Comparison of ENCODE assay signal across 8 cellular contexts in genomic region chr17:62477718-62478401, GRCh38. TPM values are rescaled to one million over a fixed set of nuclear protein-coding genes. Genes with fewer than 3 reads are reported as not detected.
DNase-seq lines count a peak whose midpoint lies in the region; ATAC-seq, FAIRE-seq and TF ChIP-seq lines count a peak whose summit lies in the region.
"Not testable (repeated sequence)": the region's sequence is repeated elsewhere in the genome, so short reads cannot be mapped to it uniquely, and the experiment has no call there.

No MANE protein-coding gene starts in this region.

- POLR2A ChIA-PET in activated B cell treated with CpG ODN at 0.5 μM for 24 hours (lab: Charles Lee) = not testable (repeated sequence)

- H3K9ac ChIP-seq in Karpas-422 (ENCODE audit: low read length) = peak overlapping the region; percentile 91

- TF ChIP-seq POLR2A in GM12892 (IDR thresholded peaks at IDR 0.05; ENCODE audit: low read depth, low read length); ovary (IDR thresholded peaks at IDR 0.05); thyroid gland (IDR thresholded peaks at IDR 0.05): not testable (repeated sequence)

- intact Hi-C loops in activated B cell treated with CpG ODN at 0.5 μM for 24 hours (cut with micrococcal nuclease) (loop anchor here (2.0 kb wide), 1 partner anchor 55 kb away; the partner anchor contains the start of gene METTL2A), thyroid gland (cut with DNase I) (loop anchor here (10.0 kb wide), 1 partner anchor 53 kb away; the partner anchor contains the start of gene METTL2A)
- intact Hi-C loops in ovary (cut with DNase I) = not testable (repeated sequence)

- H3K27ac Mint-ChIP-seq in activated B cell treated with CpG ODN at 0.5 μM for 24 hours (peak overlapping the region; percentile 81), brain (peak overlapping the region; percentile 78 to 96 (median 83))

- not testable (repeated sequence) for H3K9me3 Mint-ChIP-seq in activated B cell treated with CpG ODN at 0.5 μM for 24 hours, brain

- ATAC-seq in activated B cell treated with CpG ODN at 0.5 μM for 24 hours (ENCODE audit: low read depth) = peak; percentile 33

- CTCF ChIA-PET in activated B cell treated with CpG ODN at 0.5 μM for 24 hours (lab: Charles Lee) = not testable (repeated sequence)

- H3K4me1 ChIP-seq in Karpas-422 (ENCODE audit: low read length) = peaks cover 17% of the 10 kb centered on the region
- H3K4me1 ChIP-seq in ovary (ENCODE audit: insufficient read depth) = not testable (repeated sequence)
- H3K4me1 ChIP-seq in thyroid gland = peaks cover 8 to 16% of the 10 kb centered on the region in 2 donors

- not testable (repeated sequence) for TF ChIP-seq CTCF in HFF-Myc (IDR thresholded peaks at IDR 0.05; ENCODE audit: low read depth, low read length, missing control alignments); activated B cell treated with CpG ODN at 0.5 μM for 24 hours (IDR thresholded peaks at IDR 0.05); brain (conservative IDR thresholded peaks at IDR 0.05); ovary (IDR thresholded peaks at IDR 0.05); thyroid gland (IDR thresholded peaks at IDR 0.05)

- FAIRE-seq in GM12892 (lab: Jason Lieb, UNC) = peak; percentile 54

- not testable (repeated sequence) for H3K27me3 ChIP-seq in Karpas-422 (ENCODE audit: low read length); ovary; thyroid gland

- peak overlapping the region; percentile 69 for H3K4me3 ChIP-seq in HFF-Myc (replicated peaks; ENCODE audit: low read depth, low read length)
- H3K4me3 ChIP-seq in Karpas-422 (ENCODE audit: low read length) = peak overlapping the region; percentile 78
- H3K4me3 ChIP-seq in ovary = peak overlapping the region; percentile 49
- peak overlapping the region in 2 of 3 donors; percentile 56 to 58 for H3K4me3 ChIP-seq in thyroid gland (replicated peaks in 1 of 3)

- not testable (repeated sequence) for TF ChIP-seq EP300 in ovary (IDR thresholded peaks at IDR 0.05)

- H3K27me3 Mint-ChIP-seq in activated B cell treated with CpG ODN at 0.5 μM for 24 hours, brain: not testable (repeated sequence)

- H3K4me3 Mint-ChIP-seq in activated B cell treated with CpG ODN at 0.5 μM for 24 hours (peak overlapping the region; percentile 83), brain (peak overlapping the region; percentile 84 to 96 (median 84))

- DNase-seq in GM12892 (ENCODE audit: insufficient read length) = peak; percentile 48
- DNase-seq in HFF-Myc (ENCODE audit: extremely low read depth, low read depth); activated B cell treated with CpG ODN at 0.5 μM for 24 hours: not testable (repeated sequence)
- peak; percentile 69 for DNase-seq in Karpas-422
- DNase-seq in hepatic stellate cell (ENCODE audit: low spot score) = peak; percentile 15
- peak; percentile 43 to 73 (median 62) for DNase-seq in ovary
- peak; percentile 65 to 69 for DNase-seq in thyroid gland

- H3K36me3 ChIP-seq in Karpas-422 (ENCODE audit: insufficient read depth, low read length); ovary; thyroid gland: not testable (repeated sequence)

- not testable (repeated sequence) for H3K9me3 ChIP-seq in Karpas-422 (ENCODE audit: low read length); ovary; thyroid gland

- H3K79me2 ChIP-seq in Karpas-422 (ENCODE audit: low read length) = peaks cover 49% of the 10 kb centered on the region

- peak overlapping the region; percentile 82 for H3K4me2 ChIP-seq in Karpas-422 (ENCODE audit: low read depth, low read length, poor library complexity, severe bottlenecking)

- H3K27ac ChIP-seq in Karpas-422 (ENCODE audit: low read length) (peak overlapping the region; percentile 70), ovary (peak overlapping the region; percentile 93 to 94), thyroid gland (peak overlapping the region; percentile 78 to 94 (median 86))

- peaks cover 39% of the 10 kb centered on the region for H3K4me1 Mint-ChIP-seq in activated B cell treated with CpG ODN at 0.5 μM for 24 hours
- H3K4me1 Mint-ChIP-seq in brain = peaks cover 43% of the 10 kb centered on the region

- H3K36me3 Mint-ChIP-seq in activated B cell treated with CpG ODN at 0.5 μM for 24 hours (ENCODE audit: low read depth) = peaks cover 19% of the 10 kb centered on the region
- H3K36me3 Mint-ChIP-seq in brain = peaks cover 27% of the 10 kb centered on the region

- not testable (repeated sequence) for H4K20me1 ChIP-seq in Karpas-422 (ENCODE audit: insufficient read depth, low read depth, low read length)

- not testable (repeated sequence) for H3K9me2 ChIP-seq in Karpas-422 (replicated peaks; ENCODE audit: insufficient read depth, low read length)

- 0 to 1% (median 1%) methylated on average over 46 to 59 of the region's 59 CpGs for WGBS in ovary, 3 donors
- WGBS in thyroid gland, 2 donors = 2 to 4% methylated on average over 9 to 29 of the region's 59 CpGs

- H2AFZ ChIP-seq in Karpas-422 (ENCODE audit: low read length) = not testable (repeated sequence)

RNA-seq across cellular contexts. Expression of gene TLK2, which starts 0.8 kb away (rescaled TPM):
- 23.6 TPM for polyA plus RNA-seq in GM12892 (2012; ENCODE audit: missing spikeins)
- total RNA-seq in Karpas-422 (2014; rRNA removed; shearing (Covaris generic); ENCODE audit: low replicate concordance) = 48.6 and 63.3 TPM in 2 replicates
- 54.6 and 57.0 TPM in 2 replicates for total RNA-seq in activated B cell treated with CpG ODN at 0.5 μM for 24 hours
- polyA plus RNA-seq in brain (ENCODE audit: insufficient read depth, low read depth, low replicate concordance) = 27.3 TPM
- total RNA-seq in ovary = 10 to 100 TPM; 30.2 to 50.2 (median 39.0) TPM
- polyA plus RNA-seq in ovary = 10 to 100 TPM; 23.4 to 35.7 TPM
- 10 to 100 TPM; 45.8 to 78.1 (median 54.1) TPM for total RNA-seq in thyroid gland

RNA-seq across cellular contexts. Expression of gene METTL2A, which starts 54.2 kb away (rescaled TPM):
- 19.3 TPM for polyA plus RNA-seq in GM12892 (2012; ENCODE audit: missing spikeins)
- total RNA-seq in Karpas-422 (2014; rRNA removed; shearing (Covaris generic); ENCODE audit: low replicate concordance) = 14.4 and 17.9 TPM in 2 replicates
- total RNA-seq in activated B cell treated with CpG ODN at 0.5 μM for 24 hours (21.2 and 23.1 TPM in 2 replicates), ovary (10 to 100 TPM in 6 of 7 donors, 1 to 10 TPM in 1; 9.8 to 23.0 (median 15.2) TPM), thyroid gland (10 to 100 TPM; 15.0 to 21.4 (median 17.5) TPM)
- polyA plus RNA-seq in brain (ENCODE audit: insufficient read depth, low read depth, low replicate concordance) (23.9 TPM), ovary (10 to 100 TPM in 1 of 2 donors, 1 to 10 TPM in 1; 7.3 to 17.6 TPM)
